8 cellular contexts compared by ENCODE assay signal in the genomic region with DNA sequence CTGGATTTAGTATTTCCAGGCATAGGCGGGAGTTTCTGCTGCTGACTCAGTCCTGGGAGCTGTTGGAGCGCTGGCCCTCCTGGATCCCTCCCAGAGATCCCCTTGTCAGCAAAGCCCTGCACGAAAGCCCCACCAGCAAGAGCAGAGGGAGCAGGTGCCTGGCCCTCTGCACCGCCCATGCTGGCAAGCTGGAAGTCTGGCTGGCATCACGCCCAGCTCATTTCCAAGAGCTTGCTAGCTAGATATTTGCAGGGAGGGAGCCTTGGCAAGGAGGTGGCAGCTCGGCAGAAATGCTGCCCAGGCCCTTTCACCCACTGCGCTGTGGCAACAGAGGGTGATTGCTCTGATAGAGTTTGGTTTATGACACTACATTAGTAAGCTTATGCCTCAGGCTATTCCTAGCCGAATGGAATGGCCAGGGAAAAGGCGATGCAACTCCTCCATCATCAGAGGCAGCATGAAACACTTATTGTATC.
DNase-seq lines count a peak whose midpoint lies in the region; ATAC-seq, FAIRE-seq and TF ChIP-seq lines count a peak whose summit lies in the region.

No MANE protein-coding gene starts in this region.

- H3K27ac ChIP-seq in dorsolateral prefrontal cortex = peak overlapping the region in 11 of 59 donors; percentile 2 to 52 (median 16)

- ATAC-seq in HG03521 (IDR thresholded peaks at IDR 0.05; ENCODE audit: unreplicated experiment) (no peak), HG02970 (IDR thresholded peaks at IDR 0.05; ENCODE audit: low FRiP score, unreplicated experiment) (no peak)

- H3K9ac ChIP-seq in mucosa of stomach (ENCODE audit: low read length) = peak overlapping the region; percentile 45

- no peaks in the 10 kb centered on the region for H3K9me3 ChIP-seq in mucosa of stomach (ENCODE audit: control insufficient read depth, low read length)

- H3K27me3 ChIP-seq in dorsolateral prefrontal cortex (no peaks in the 10 kb centered on the region), mucosa of stomach (ENCODE audit: control insufficient read depth, insufficient read depth, low read length) (no peaks in the 10 kb centered on the region)

- DNase-seq in COR-L47 (lab: John Stamatoyannopoulos, UW) (peak; percentile 93), NCI-H2196 (lab: John Stamatoyannopoulos, UW; ENCODE audit: unreplicated experiment) (peak; percentile 82), dorsolateral prefrontal cortex (peak; percentile 74 to 97 (median 90)), GM19239 (ENCODE audit: insufficient read length, low spot score) (no peak)
- no peak for DNase-seq in activated naive CD4-positive, alpha-beta T cell (lab: John Stamatoyannopoulos, UW)

- FAIRE-seq in GM19239 (lab: Jason Lieb, UNC) = no peak

- peaks cover 48% of the 10 kb centered on the region for H3K4me1 ChIP-seq in mucosa of stomach (ENCODE audit: control insufficient read depth, insufficient read depth, low read length)

- H3K4me3 ChIP-seq in dorsolateral prefrontal cortex (peak overlapping the region in 7 of 59 donors; percentile 5 to 38 (median 12)), mucosa of stomach (ENCODE audit: low read length) (no peak overlapping the region)

- peak in 1 of 56 donors; percentile 11 for TF ChIP-seq CTCF in dorsolateral prefrontal cortex (IDR thresholded peaks at IDR 0.05 in 54 of 56, conservative IDR thresholded peaks at IDR 0.05 in 2 of 56; ENCODE audit: low read depth in 1 of 56, partially characterized antibody in 56 of 56)

- H3K36me3 ChIP-seq in mucosa of stomach (ENCODE audit: control insufficient read depth, insufficient read depth, low read length) = no peaks in the 10 kb centered on the region

- intact Hi-C loops in dorsolateral prefrontal cortex (cut with DNase I) = no loop called here

Comparison
In these comparisons a context has a peak if more than half of its experiments do, and no peak if none do; other contexts are left out.
1. DNase-seq: peak in COR-L47 (single experiment), NCI-H2196 (single experiment) and dorsolateral prefrontal cortex (10 of 10); none in activated naive CD4-positive, alpha-beta T cell (0 of 4) and GM19239 (single experiment).